ENCODE assay signal across 18 cellular contexts in the genomic region with DNA sequence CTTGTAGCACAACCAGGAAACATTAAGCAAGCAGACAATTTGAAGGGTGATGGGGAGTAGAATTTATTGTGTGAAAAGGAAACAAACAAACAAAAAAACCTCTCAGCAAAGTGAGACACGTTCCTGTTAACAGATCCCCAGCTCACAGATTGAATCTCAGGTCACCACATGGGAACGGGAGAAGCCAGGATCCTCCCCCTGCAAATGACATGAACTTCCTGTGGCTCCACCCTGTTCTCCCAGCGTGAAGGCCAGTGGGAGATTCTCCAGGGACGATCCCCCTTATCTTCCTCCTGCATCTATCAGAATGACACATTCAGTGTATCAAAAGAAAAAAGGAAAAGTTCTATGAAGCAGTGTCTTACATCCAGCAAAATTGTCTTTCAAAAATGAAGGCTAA.
A peak's percentile ranks its signal among the peaks of the same experiment; 100 is the strongest.
DNase-seq lines count a peak whose midpoint lies in the region; ATAC-seq, FAIRE-seq and TF ChIP-seq lines count a peak whose summit lies in the region.
"Had no signal": no experiment of that assay in that cellular context is flagged by ENCODE, and none has a peak within 500 bp of the region (broad histone marks: within the 10 kb centered on the region; RNA-seq: fewer than 3 reads in every experiment).

No MANE protein-coding gene starts in this region.

- H3K27ac ChIP-seq in ACC112 (ENCODE audit: low read depth, low read length): no peak overlapping the region

- no peak for FAIRE-seq in GM12892 (lab: Jason Lieb, UNC)
- FAIRE-seq: K562 had no signal

- no peak for ATAC-seq in HG03108 (IDR thresholded peaks at IDR 0.05; ENCODE audit: unreplicated experiment)
- no peak for ATAC-seq in activated naive CD4-positive, alpha-beta T cell treated with anti-CD3 and anti-CD28 coated beads, Interleukin-2, amount 50 U/mL, for 72 hours
- ATAC-seq: K562 had no signal

- no peak overlapping the region for H3K27ac Mint-ChIP-seq in activated naive CD4-positive, alpha-beta T cell treated with anti-CD3 and anti-CD28 coated beads, Interleukin-2, amount 50 U/mL, for 72 hours
- H3K27ac Mint-ChIP-seq: CD14-positive monocyte had no signal

- H3K27me3 ChIP-seq in ACC112 (ENCODE audit: insufficient read depth, low read length): no peaks in the 10 kb centered on the region

- H3K36me3 Mint-ChIP-seq in activated naive CD4-positive, alpha-beta T cell treated with anti-CD3 and anti-CD28 coated beads, Interleukin-2, amount 50 U/mL, for 72 hours: no peaks in the 10 kb centered on the region
- H3K36me3 Mint-ChIP-seq: CD14-positive monocyte had no signal

- TF ChIP-seq POLR2A in GM12892 (IDR thresholded peaks at IDR 0.05; ENCODE audit: low read depth, low read length): no peak

- H3K79me2 ChIP-seq in ACC112 (ENCODE audit: control insufficient read depth, insufficient read depth, low read length, unreplicated experiment): no peaks in the 10 kb centered on the region

- TF ChIP-seq CTCF in fibroblast of villous mesenchyme (IDR thresholded peaks at IDR 0.05; ENCODE audit: insufficient read depth, low read depth, low read length): no peak

- peaks cover 13 to 16% of the 10 kb centered on the region in 2 donors for H3K9me3 Mint-ChIP-seq in activated naive CD4-positive, alpha-beta T cell treated with anti-CD3 and anti-CD28 coated beads, Interleukin-2, amount 50 U/mL, for 72 hours

- H3K4me1 ChIP-seq in ACC112 (ENCODE audit: control insufficient read depth, insufficient read depth, low read length, unreplicated experiment): no peaks in the 10 kb centered on the region
- H3K4me1 ChIP-seq: HAP-1 had no signal

- H2AFZ ChIP-seq in ACC112 (ENCODE audit: low read length, unreplicated experiment): peak overlapping the region; percentile 38

- peak; percentile 17 for DNase-seq in HT1080 (ENCODE audit: low read depth)
- DNase-seq in SK-N-DZ (ENCODE audit: low spot score): peak; percentile 12
- DNase-seq in fibroblast of villous mesenchyme (ENCODE audit: low read depth): peak; percentile 21
- no peak for DNase-seq in activated naive CD4-positive, alpha-beta T cell treated with anti-CD3 and anti-CD28 coated beads, Interleukin-2, amount 50 U/mL, for 72 hours (ENCODE audit: low spot score in 2 of 2)
- DNase-seq in D341Med (ENCODE audit: low spot score): no peak
- DNase-seq in GM12892 (ENCODE audit: insufficient read length): no peak
- DNase-seq: COR-L47, GDM1, NCI-H1048, NCI-H345, NCI-H748 treated with DMSO at 0.1 percent for 48 hours, SIG-M5, SW 1271 had no signal

- no peaks in the 10 kb centered on the region for H3K36me3 ChIP-seq in ACC112 (ENCODE audit: insufficient read depth, low read length)
- H3K36me3 ChIP-seq: HAP-1 had no signal

- H3K4me3 ChIP-seq in ACC112 (ENCODE audit: low read depth, low read length) (peak overlapping the region; percentile 49; the same call in 1 of the 2 replicates), fibroblast of villous mesenchyme (ENCODE audit: low read depth, low read length) (peak overlapping the region; percentile 5)
- H3K4me3 ChIP-seq: HAP-1, K562 had no signal

Comparison
In these comparisons a context has a peak if more than half of its experiments do, and no peak if none do; other contexts are left out.
1. DNase-seq: peak in HT1080 (single experiment), SK-N-DZ (single experiment) and fibroblast of villous mesenchyme (single experiment); none in activated naive CD4-positive, alpha-beta T cell treated with anti-CD3 and anti-CD28 coated beads, Interleukin-2, amount 50 U/mL, for 72 hours (0 of 2), D341Med (single experiment) and GM12892 (single experiment).